ENCODE assay signal across 1 cellular context in genomic region chr19:7652061-7652641, GRCh38.
TF ChIP-seq lines count a peak whose summit lies in the region.

No MANE protein-coding gene starts in this region.

TF ChIP-seq in K562, 482 proteins besides CTCF, POLR2A, EP300 and RAD21 (continued from another document):
- no peak for TF ChIP-seq ZNF609 (CRISPR knock-in tag; IDR thresholded peaks at IDR 0.05; ENCODE audit: borderline replicate concordance)
- TF ChIP-seq ZBTB7A (IDR thresholded peaks at IDR 0.05; ENCODE audit: borderline replicate concordance, control insufficient read depth, low read depth, low read length) = peak; percentile 38; the same call in 1 of the 2 replicates
- peak; percentile 63; the same call in 1 of the 2 replicates for TF ChIP-seq SP1 (CRISPR knock-in tag; IDR thresholded peaks at IDR 0.05)
- TF ChIP-seq NFRKB (IDR thresholded peaks at IDR 0.05; ENCODE audit: low read depth) = 0 out of 2 replicates have a peak, but pooled peaks have one; percentile 20
- TF ChIP-seq TCF3 (CRISPR knock-in tag; IDR thresholded peaks at IDR 0.05) = peak; percentile 25; the same call in 1 of the 2 replicates
- no peak for TF ChIP-seq PCBP1 (IDR thresholded peaks at IDR 0.05; ENCODE audit: low read depth, low read length, poor library complexity, severe bottlenecking)
- 0 out of 2 replicates have a peak, but pooled peaks have one; percentile 60 for TF ChIP-seq MEF2A (IDR thresholded peaks at IDR 0.05; ENCODE audit: control insufficient read depth, low read depth, low read length)
- no peak for TF ChIP-seq HNRNPK (IDR thresholded peaks at IDR 0.05; ENCODE audit: low read depth, low read length, poor library complexity, severe bottlenecking)
- peak; percentile 93 for TF ChIP-seq ATF7 (IDR thresholded peaks at IDR 0.05)
- TF ChIP-seq ZNF12 (CRISPR knock-in tag; IDR thresholded peaks at IDR 0.05) = peak; percentile 89; the same call in 1 of the 2 replicates
- TF ChIP-seq, protein P1, sequence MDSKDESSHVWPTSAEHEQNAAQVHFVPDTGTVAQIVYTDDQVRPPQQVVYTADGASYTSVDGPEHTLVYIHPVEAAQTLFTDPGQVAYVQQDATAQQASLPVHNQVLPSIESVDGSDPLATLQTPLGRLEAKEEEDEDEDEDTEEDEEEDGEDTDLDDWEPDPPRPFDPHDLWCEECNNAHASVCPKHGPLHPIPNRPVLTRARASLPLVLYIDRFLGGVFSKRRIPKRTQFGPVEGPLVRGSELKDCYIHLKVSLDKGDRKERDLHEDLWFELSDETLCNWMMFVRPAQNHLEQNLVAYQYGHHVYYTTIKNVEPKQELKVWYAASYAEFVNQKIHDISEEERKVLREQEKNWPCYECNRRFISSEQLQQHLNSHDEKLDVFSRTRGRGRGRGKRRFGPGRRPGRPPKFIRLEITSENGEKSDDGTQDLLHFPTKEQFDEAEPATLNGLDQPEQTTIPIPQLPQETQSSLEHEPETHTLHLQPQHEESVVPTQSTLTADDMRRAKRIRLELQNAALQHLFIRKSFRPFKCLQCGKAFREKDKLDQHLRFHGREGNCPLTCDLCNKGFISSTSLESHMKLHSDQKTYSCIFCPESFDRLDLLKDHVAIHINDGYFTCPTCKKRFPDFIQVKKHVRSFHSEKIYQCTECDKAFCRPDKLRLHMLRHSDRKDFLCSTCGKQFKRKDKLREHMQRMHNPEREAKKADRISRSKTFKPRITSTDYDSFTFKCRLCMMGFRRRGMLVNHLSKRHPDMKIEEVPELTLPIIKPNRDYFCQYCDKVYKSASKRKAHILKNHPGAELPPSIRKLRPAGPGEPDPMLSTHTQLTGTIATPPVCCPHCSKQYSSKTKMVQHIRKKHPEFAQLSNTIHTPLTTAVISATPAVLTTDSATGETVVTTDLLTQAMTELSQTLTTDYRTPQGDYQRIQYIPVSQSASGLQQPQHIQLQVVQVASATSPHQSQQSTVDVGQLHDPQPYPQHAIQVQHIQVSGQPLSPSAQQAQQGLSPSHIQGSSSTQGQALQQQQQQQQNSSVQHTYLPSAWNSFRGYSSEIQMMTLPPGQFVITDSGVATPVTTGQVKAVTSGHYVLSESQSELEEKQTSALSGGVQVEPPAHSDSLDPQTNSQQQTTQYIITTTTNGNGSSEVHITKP (IDR thresholded peaks at IDR 0.05; ENCODE audit: partially characterized antibody) = peak; percentile 45
- TF ChIP-seq, protein P2, sequence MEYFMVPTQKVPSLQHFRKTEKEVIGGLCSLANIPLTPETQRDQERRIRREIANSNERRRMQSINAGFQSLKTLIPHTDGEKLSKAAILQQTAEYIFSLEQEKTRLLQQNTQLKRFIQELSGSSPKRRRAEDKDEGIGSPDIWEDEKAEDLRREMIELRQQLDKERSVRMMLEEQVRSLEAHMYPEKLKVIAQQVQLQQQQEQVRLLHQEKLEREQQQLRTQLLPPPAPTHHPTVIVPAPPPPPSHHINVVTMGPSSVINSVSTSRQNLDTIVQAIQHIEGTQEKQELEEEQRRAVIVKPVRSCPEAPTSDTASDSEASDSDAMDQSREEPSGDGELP (CRISPR knock-in tag; IDR thresholded peaks at IDR 0.05; ENCODE audit: borderline replicate concordance) = peak; percentile 65; the same call in 1 of the 2 replicates
- no peak for TF ChIP-seq ARNT (IDR thresholded peaks at IDR 0.05)
- TF ChIP-seq MNT (conservative IDR thresholded peaks at IDR 0.05) = peak; percentile 47 to 60; a peak in 2 of 4 replicates
- TF ChIP-seq ERF (CRISPR knock-in tag; IDR thresholded peaks at IDR 0.05) = no peak
- TF ChIP-seq NELFE (IDR thresholded peaks at IDR 0.05; ENCODE audit: insufficient read depth, insufficient read length) = no peak
- TF ChIP-seq ZBTB8A (IDR thresholded peaks at IDR 0.05; ENCODE audit: partially characterized antibody) = no peak
